In genomic region chr18:74147491-74147778, GRCh38 we compare ENCODE assay signal across 7 cellular contexts. TPM values are rescaled to one million over a fixed set of nuclear protein-coding genes. Genes with fewer than 3 reads are reported as not detected.
DNase-seq lines count a peak whose midpoint lies in the region; ATAC-seq and TF ChIP-seq lines count a peak whose summit lies in the region.

No MANE protein-coding gene starts in this region.

- peak overlapping the region; percentile 100 for H3K27ac Mint-ChIP-seq in activated T-helper 17 cell treated with anti-CD3 and anti-CD28 coated beads, Interleukin-2, amount 50 U/mL, for 72 hours
- H3K27ac Mint-ChIP-seq in stimulated activated naive B cell treated with anti-CD40 and anti-IgM and Interleukin-4, amounts not matched to agents 10 μg/mL and 1 μg/mL and 100 μg/mL, for 72 hours, result peak overlapping the region; percentile 99

- H3K27me3 ChIP-seq in iPS-20b (ENCODE audit: insufficient read depth, low read length), result peaks cover 15% of the 10 kb centered on the region; the same call in 1 of the 2 replicates

- peaks cover 49% of the 10 kb centered on the region for H3K36me3 Mint-ChIP-seq in activated T-helper 17 cell treated with anti-CD3 and anti-CD28 coated beads, Interleukin-2, amount 50 U/mL, for 72 hours (ENCODE audit: low read depth)
- H3K36me3 Mint-ChIP-seq in stimulated activated naive B cell treated with anti-CD40 and anti-IgM and Interleukin-4, amounts not matched to agents 10 μg/mL and 1 μg/mL and 100 μg/mL, for 72 hours, result peaks cover 9 to 15% of the 10 kb centered on the region in 2 donors

- no peaks in the 10 kb centered on the region for H3K9me3 ChIP-seq in iPS-20b (ENCODE audit: insufficient read depth, low read depth, low read length)

- no peak for TF ChIP-seq CTCF in HFF-Myc (IDR thresholded peaks at IDR 0.05; ENCODE audit: low read depth, low read length, missing control alignments)

- H3K4me1 Mint-ChIP-seq in activated T-helper 17 cell treated with anti-CD3 and anti-CD28 coated beads, Interleukin-2, amount 50 U/mL, for 72 hours, result peaks cover 25% of the 10 kb centered on the region
- peaks cover 24 to 46% of the 10 kb centered on the region in 2 donors for H3K4me1 Mint-ChIP-seq in stimulated activated naive B cell treated with anti-CD40 and anti-IgM and Interleukin-4, amounts not matched to agents 10 μg/mL and 1 μg/mL and 100 μg/mL, for 72 hours

- H3K27ac ChIP-seq in iPS-20b (ENCODE audit: low read length), result no peak overlapping the region

- H3K27me3 Mint-ChIP-seq in activated T-helper 17 cell treated with anti-CD3 and anti-CD28 coated beads, Interleukin-2, amount 50 U/mL, for 72 hours, result peaks cover 5% of the 10 kb centered on the region
- no peaks in the 10 kb centered on the region for H3K27me3 Mint-ChIP-seq in stimulated activated naive B cell treated with anti-CD40 and anti-IgM and Interleukin-4, amounts not matched to agents 10 μg/mL and 1 μg/mL and 100 μg/mL, for 72 hours

- H3K36me3 ChIP-seq in iPS-20b (ENCODE audit: insufficient read depth, low read depth, low read length), result peaks cover 18% of the 10 kb centered on the region

- ATAC-seq in activated T-helper 17 cell treated with anti-CD3 and anti-CD28 coated beads, Interleukin-2, amount 50 U/mL, for 72 hours (replicated peaks), result no peak
- no peak for ATAC-seq in stimulated activated naive B cell treated with anti-CD40 and anti-IgM and Interleukin-4, amounts not matched to agents 10 μg/mL and 1 μg/mL and 100 μg/mL, for 72 hours (replicated peaks)

- DNase-seq in HFF-Myc (ENCODE audit: extremely low read depth, low read depth) (no peak), NCI-H2029 (lab: John Stamatoyannopoulos, UW) (no peak), DMS114 treated with DMSO at 0.1 percent for 48 hours (lab: John Stamatoyannopoulos, UW; ENCODE audit: unreplicated experiment) (no peak), cerebellar nuclear complex (lab: John Stamatoyannopoulos, UW) (no peak)
- no peak for DNase-seq in stimulated activated naive B cell treated with anti-CD40 and anti-IgM and Interleukin-4, amounts not matched to agents 10 μg/mL and 1 μg/mL and 100 μg/mL, for 72 hours

- peaks cover 3% of the 10 kb centered on the region; the same call in 1 of the 2 replicates for H3K4me1 ChIP-seq in iPS-20b (ENCODE audit: insufficient read depth, low read length)

- peak overlapping the region; percentile 64 for H3K4me3 ChIP-seq in HFF-Myc (replicated peaks; ENCODE audit: low read depth, low read length)
- H3K4me3 ChIP-seq in iPS-20b (ENCODE audit: low read length), result peak overlapping the region; percentile 98

- H3K9ac ChIP-seq in iPS-20b (ENCODE audit: low read depth, low read length), result no peak overlapping the region

- H3K4me3 Mint-ChIP-seq in activated T-helper 17 cell treated with anti-CD3 and anti-CD28 coated beads, Interleukin-2, amount 50 U/mL, for 72 hours, result peak overlapping the region; percentile 99
- peak overlapping the region; percentile 98 for H3K4me3 Mint-ChIP-seq in stimulated activated naive B cell treated with anti-CD40 and anti-IgM and Interleukin-4, amounts not matched to agents 10 μg/mL and 1 μg/mL and 100 μg/mL, for 72 hours

- H3K9me3 Mint-ChIP-seq in activated T-helper 17 cell treated with anti-CD3 and anti-CD28 coated beads, Interleukin-2, amount 50 U/mL, for 72 hours, result no peaks in the 10 kb centered on the region
- H3K9me3 Mint-ChIP-seq in stimulated activated naive B cell treated with anti-CD40 and anti-IgM and Interleukin-4, amounts not matched to agents 10 μg/mL and 1 μg/mL and 100 μg/mL, for 72 hours, result no peaks in the 10 kb centered on the region

RNA-seq across cellular contexts. Expression of gene FBXO15, which starts 0.2 kb away (rescaled TPM):
- total RNA-seq in activated T-helper 17 cell treated with anti-CD3 and anti-CD28 coated beads, Interleukin-2, amount 50 U/mL, for 72 hours, result 1 to 10 TPM in 1 of 2 donors, under 1 TPM in 1; 0.35 to 2.6 TPM

RNA-seq across cellular contexts. Expression of gene TIMM21, which starts 0.9 kb away (rescaled TPM):
- 10 to 100 TPM; 60.7 to 70.9 TPM for total RNA-seq in activated T-helper 17 cell treated with anti-CD3 and anti-CD28 coated beads, Interleukin-2, amount 50 U/mL, for 72 hours
